Comparison of ENCODE assay signal across 9 cellular contexts in genomic region chr2:171541202-171541884, GRCh38. TPM values are rescaled to one million over a fixed set of nuclear protein-coding genes. Genes with fewer than 3 reads are reported as not detected.
A peak's percentile ranks its signal among the peaks of the same experiment; 100 is the strongest.
DNase-seq lines count a peak whose midpoint lies in the region; ATAC-seq and TF ChIP-seq lines count a peak whose summit lies in the region.
"Had no signal": no experiment of that assay in that cellular context is flagged by ENCODE, and none has a peak within 500 bp of the region (broad histone marks: within the 10 kb centered on the region; RNA-seq: fewer than 3 reads in every experiment).

No MANE protein-coding gene starts in this region.

- H3K36me3 Mint-ChIP-seq in activated T-cell treated with anti-CD3 and anti-CD28 coated beads, Interleukin-2, amount 50 U/mL, for 72 hours (ENCODE audit: insufficient read depth in 2 of 2) = no peaks in the 10 kb centered on the region

- no peaks in the 10 kb centered on the region for H3K9me3 Mint-ChIP-seq in activated T-cell treated with anti-CD3 and anti-CD28 coated beads, Interleukin-2, amount 50 U/mL, for 72 hours

- H3K4me3 Mint-ChIP-seq in activated T-cell treated with anti-CD3 and anti-CD28 coated beads, Interleukin-2, amount 50 U/mL, for 72 hours = no peak overlapping the region

- peak; percentile 10 to 31 for DNase-seq in activated T-cell treated with anti-CD3 and anti-CD28 coated beads, Interleukin-2, amount 50 U/mL, for 72 hours
- DNase-seq in activated T-cell treated with anti-CD3 and anti-CD28 coated beads, Interleukin-2, amount 50 U/mL, for 1 hour = no peak
- peak; percentile 18 for DNase-seq in MV-4-11 (lab: John Stamatoyannopoulos, UW)
- DNase-seq in brain microvascular endothelial cell = no peak
- no peak for DNase-seq in retinal pigment epithelial cell (ENCODE audit: low read depth)
- DNase-seq in 8988T = no peak

- H3K4me1 Mint-ChIP-seq in activated T-cell treated with anti-CD3 and anti-CD28 coated beads, Interleukin-2, amount 50 U/mL, for 72 hours (ENCODE audit: low read depth) = no peaks in the 10 kb centered on the region

- in situ Hi-C loops in brain microvascular endothelial cell (cut with HindIII; ENCODE audit: low pct_ligation_motif_present, low sequenced_read_pairs) = no loop called here

- no peak overlapping the region for H3K4me3 ChIP-seq in brain microvascular endothelial cell (ENCODE audit: low read depth, low read length)
- H3K4me3 ChIP-seq in retinal pigment epithelial cell (ENCODE audit: low read length) = no peak overlapping the region

- H3K27ac Mint-ChIP-seq in activated T-cell treated with anti-CD3 and anti-CD28 coated beads, Interleukin-2, amount 50 U/mL, for 72 hours = no peak overlapping the region

- no peak overlapping the region for H3K27ac ChIP-seq in brain microvascular endothelial cell

- H3K36me3 ChIP-seq in brain microvascular endothelial cell (replicated peaks) = peaks cover 2% of the 10 kb centered on the region

- H3K27me3 ChIP-seq in brain microvascular endothelial cell (replicated peaks) = no peaks in the 10 kb centered on the region

- peaks cover 10% of the 10 kb centered on the region for H3K27me3 Mint-ChIP-seq in activated T-cell treated with anti-CD3 and anti-CD28 coated beads, Interleukin-2, amount 50 U/mL, for 72 hours (ENCODE audit: low read depth)

- TF ChIP-seq CTCF in brain microvascular endothelial cell (IDR thresholded peaks at IDR 0.05; ENCODE audit: low read depth, low read length, missing control alignments) (peak; percentile 69), retinal pigment epithelial cell (conservative IDR thresholded peaks at IDR 0.05; ENCODE audit: low read depth, low read length) (peak; percentile 60)

- no peak for ATAC-seq in activated T-cell treated with anti-CD3 and anti-CD28 coated beads, Interleukin-2, amount 50 U/mL, for 72 hours (replicated peaks in 1 of 2)
- ATAC-seq in GM21528 (IDR thresholded peaks at IDR 0.05; ENCODE audit: low FRiP score, unreplicated experiment) = no peak
- ATAC-seq in HG02571 (IDR thresholded peaks at IDR 0.05; ENCODE audit: unreplicated experiment) = no peak
- ATAC-seq: Right ventricle myocardium inferior had no signal

RNA-seq across cellular contexts. Expression of gene CYBRD1, which starts 19.1 kb away (rescaled TPM):
- 1 to 10 TPM; 1.1 to 3.2 TPM for total RNA-seq in activated T-cell treated with anti-CD3 and anti-CD28 coated beads, Interleukin-2, amount 50 U/mL, for 72 hours

Comparison
In these comparisons a context has a peak if more than half of its experiments do, and no peak if none do; other contexts are left out.
1. DNase-seq: peak in activated T-cell treated with anti-CD3 and anti-CD28 coated beads, Interleukin-2, amount 50 U/mL, for 72 hours (2 of 2) and MV-4-11 (single experiment); none in activated T-cell treated with anti-CD3 and anti-CD28 coated beads, Interleukin-2, amount 50 U/mL, for 1 hour (single experiment), brain microvascular endothelial cell (single experiment), retinal pigment epithelial cell (single experiment) and 8988T (single experiment).